34 cellular contexts compared by ENCODE assay signal in the genomic region with DNA sequence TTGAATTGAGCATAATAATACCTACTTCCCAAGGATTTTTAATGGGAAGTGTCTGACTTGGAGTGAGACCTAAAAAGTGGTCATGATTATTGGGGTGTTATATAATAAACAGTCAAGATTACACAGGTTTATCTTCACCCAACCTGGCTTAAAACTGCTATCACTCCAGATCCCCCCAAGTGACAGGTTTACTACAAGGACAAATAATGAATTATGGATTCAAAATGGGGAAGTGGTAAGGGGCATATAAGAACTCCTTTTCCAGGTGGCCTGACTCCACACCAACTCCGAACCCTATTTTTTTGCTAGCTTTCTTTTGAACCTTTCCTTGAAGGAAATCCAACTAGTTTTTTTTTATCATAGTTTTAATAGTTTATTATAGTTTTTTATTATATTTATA.
"Had no signal": no experiment of that assay in that cellular context is flagged by ENCODE, and none has a peak within 500 bp of the region (broad histone marks: within the 10 kb centered on the region; RNA-seq: fewer than 3 reads in every experiment).

No MANE protein-coding gene starts in this region.

- DNase-seq: activated B cell treated with CpG ODN at 0.5 μM for 24 hours; activated CD4-positive, alpha-beta memory T cell treated with anti-CD3 and anti-CD28 coated beads for 36 hours; activated CD4-positive, alpha-beta T cell treated with anti-CD3 and anti-CD28 coated beads for 4 hours; activated CD4-positive, alpha-beta T cell treated with anti-CD3 and anti-CD28 coated beads, Interleukin-2, amount 10 ng/mL, durations not matched to agents 24 days and 14 days; activated CD4-positive, alpha-beta T cell treated with anti-CD3 and anti-CD28 coated beads, Interleukin-2, amount 50 U/mL, for 1 hour; activated CD4-positive, alpha-beta T cell treated with anti-CD3 and anti-CD28 coated beads, Interleukin-2, amount 50 U/mL, for 4 hours; activated CD4-positive, CD25-positive, alpha-beta regulatory T cell treated with anti-CD3 and anti-CD28 coated beads, Interleukin-2, amount 50 U/mL, for 72 hours; activated CD8-positive, alpha-beta memory T cell treated with anti-CD3 and anti-CD28 coated beads, Interleukin-2, amount 50 U/mL, for 4 hours; activated CD8-positive, alpha-beta T cell treated with anti-CD3 and anti-CD28 coated beads for 36 hours; activated effector memory CD4-positive, alpha-beta T cell treated with Interleukin-2 at 50 U/mL for 16 hours; activated gamma-delta T cell; activated naive CD4-positive, alpha-beta T cell treated with anti-CD3 and anti-CD28 coated beads, Interleukin-2, amount 50 U/mL, for 16 hours; activated naive CD4-positive, alpha-beta T cell treated with Interleukin-2 at 50 U/mL for 16 hours; activated naive CD8-positive, alpha-beta T cell treated with anti-CD3 and anti-CD28 coated beads for 36 hours; activated T-cell treated with anti-CD3 and anti-CD28 coated beads for 4 hours; activated T-cell treated with anti-CD3 and anti-CD28 coated beads, Interleukin-2, amount 50 U/mL, for 1 hour; activated T-cell treated with anti-CD3 and anti-CD28 coated beads, Interleukin-2, amount 50 U/mL, for 4 hours; adrenal gland; amniotic stem cell; aorta; body of pancreas; brain microvascular endothelial cell; central memory CD4-positive, alpha-beta T cell; T-helper 2 cell; T-helper 9 cell had no signal

- H3K9me3 Mint-ChIP-seq: activated B cell treated with CpG ODN at 0.5 μM for 24 hours; activated CD4-positive, alpha-beta memory T cell treated with anti-CD3 and anti-CD28 coated beads for 36 hours; activated CD4-positive, alpha-beta T cell treated with anti-CD3 and anti-CD28 coated beads, Interleukin-2, amount 10 ng/mL, durations not matched to agents 24 days and 14 days; activated CD8-positive, alpha-beta T cell treated with anti-CD3 and anti-CD28 coated beads for 36 hours; activated naive CD8-positive, alpha-beta T cell treated with anti-CD3 and anti-CD28 coated beads for 36 hours; activated T-cell treated with anti-CD3 and anti-CD28 coated beads, Interleukin-2, amount 50 U/mL, for 4 hours; activated T-helper 2 cell treated with anti-CD3 and anti-CD28 coated beads, Interferon-gamma antibody, Interleukin-2, Interleukin-4, amounts not matched to agents 10 μg/mL and 5 μg/mL and 100 μg/mL, durations not matched to agents 14 hours and 24 hours and 36 hours; T-helper 1 cell treated with Interleukin-12 subunit alpha and Interleukin-12 subunit beta and Interleukin-4 antibody, amounts not matched to agents 30 μg/mL and 1 μg/mL, for 36 hours; T-helper 2 cell treated with Interferon-gamma antibody and Interleukin-4, amounts not matched to agents 5 μg/mL and 100 μg/mL, for 36 hours had no signal

- H3K36me3 Mint-ChIP-seq: activated CD4-positive, alpha-beta memory T cell treated with anti-CD3 and anti-CD28 coated beads for 36 hours; activated naive CD4-positive, alpha-beta T cell treated with anti-CD3 and anti-CD28 coated beads, Interleukin-2, amount 50 U/mL, for 72 hours; activated naive CD8-positive, alpha-beta T cell treated with anti-CD3 and anti-CD28 coated beads for 36 hours had no signal

- ATAC-seq: activated CD8-positive, alpha-beta T cell treated with anti-CD3 and anti-CD28 coated beads for 36 hours; activated naive CD4-positive, alpha-beta T cell treated with anti-CD3 and anti-CD28 coated beads, Interleukin-2, amount 50 U/mL, for 72 hours; activated T-cell treated with anti-CD3 and anti-CD28 coated beads, Interleukin-2, amount 50 U/mL, for 4 hours; body of pancreas had no signal

- H3K36me3 ChIP-seq: adrenal gland, brain microvascular endothelial cell, breast epithelium had no signal

- H3K27me3 ChIP-seq: adrenal gland, body of pancreas, brain microvascular endothelial cell, breast epithelium had no signal

- H3K4me3 Mint-ChIP-seq: activated B cell treated with CpG ODN at 0.5 μM for 24 hours; activated CD4-positive, alpha-beta memory T cell treated with anti-CD3 and anti-CD28 coated beads for 36 hours; activated CD4-positive, alpha-beta T cell treated with anti-CD3 and anti-CD28 coated beads, Interleukin-2, amount 10 ng/mL, durations not matched to agents 24 days and 14 days; activated CD8-positive, alpha-beta T cell treated with anti-CD3 and anti-CD28 coated beads for 36 hours; activated naive CD8-positive, alpha-beta T cell treated with anti-CD3 and anti-CD28 coated beads for 36 hours; activated T-cell treated with anti-CD3 and anti-CD28 coated beads, Interleukin-2, amount 50 U/mL, for 4 hours; T-helper 1 cell treated with Interleukin-12 subunit alpha and Interleukin-12 subunit beta and Interleukin-4 antibody, amounts not matched to agents 30 μg/mL and 1 μg/mL, for 36 hours; T-helper 2 cell treated with Interferon-gamma antibody and Interleukin-4, amounts not matched to agents 5 μg/mL and 100 μg/mL, for 36 hours had no signal

- H3K4me1 ChIP-seq: adrenal gland, breast epithelium had no signal

- H3K4me3 ChIP-seq: adrenal gland, body of pancreas, breast epithelium had no signal

- H3K27me3 Mint-ChIP-seq: activated CD4-positive, alpha-beta T cell treated with anti-CD3 and anti-CD28 coated beads, Interleukin-2, amount 10 ng/mL, durations not matched to agents 24 days and 14 days had no signal

- FAIRE-seq: astrocyte, colon, TTC549 had no signal

- H3K27ac Mint-ChIP-seq: activated B cell treated with CpG ODN at 0.5 μM for 24 hours; activated CD4-positive, alpha-beta memory T cell treated with anti-CD3 and anti-CD28 coated beads for 36 hours; activated CD4-positive, alpha-beta T cell treated with anti-CD3 and anti-CD28 coated beads, Interleukin-2, amount 10 ng/mL, durations not matched to agents 24 days and 14 days; activated CD8-positive, alpha-beta T cell treated with anti-CD3 and anti-CD28 coated beads for 36 hours; activated naive CD4-positive, alpha-beta T cell treated with anti-CD3 and anti-CD28 coated beads, Interleukin-2, amount 50 U/mL, for 72 hours; activated naive CD8-positive, alpha-beta T cell treated with anti-CD3 and anti-CD28 coated beads for 36 hours; activated T-helper 2 cell treated with anti-CD3 and anti-CD28 coated beads, Interferon-gamma antibody, Interleukin-2, Interleukin-4, amounts not matched to agents 10 μg/mL and 5 μg/mL and 100 μg/mL, durations not matched to agents 14 hours and 24 hours and 36 hours; T-helper 1 cell treated with Interleukin-12 subunit alpha and Interleukin-12 subunit beta and Interleukin-4 antibody, amounts not matched to agents 30 μg/mL and 1 μg/mL, for 36 hours; T-helper 2 cell treated with Interferon-gamma antibody and Interleukin-4, amounts not matched to agents 5 μg/mL and 100 μg/mL, for 36 hours had no signal

- H3K4me1 Mint-ChIP-seq: activated B cell treated with CpG ODN at 0.5 μM for 24 hours; activated CD4-positive, alpha-beta T cell treated with anti-CD3 and anti-CD28 coated beads, Interleukin-2, amount 10 ng/mL, durations not matched to agents 24 days and 14 days; activated naive CD8-positive, alpha-beta T cell treated with anti-CD3 and anti-CD28 coated beads for 36 hours had no signal

- H3K27ac ChIP-seq: adrenal gland, body of pancreas, brain microvascular endothelial cell, breast epithelium, VCaP had no signal

- H3K9me3 ChIP-seq: adrenal gland, body of pancreas, breast epithelium had no signal
